Comparison of ENCODE assay signal across 12 cellular contexts in genomic region chr2:6370753-6371152, GRCh38.
"Had no signal": no experiment of that assay in that cellular context is flagged by ENCODE, and none has a peak within 500 bp of the region (broad histone marks: within the 10 kb centered on the region; RNA-seq: fewer than 3 reads in every experiment).

No MANE protein-coding gene starts in this region.

- ATAC-seq: activated T-cell treated with anti-CD3 and anti-CD28 coated beads, Interleukin-2, amount 50 U/mL, for 4 hours; left lobe of liver; natural killer cell treated with Interleukin-12 subunit alpha and Interleukin-12 subunit beta and Interleukin-15 and Interleukin-18, amount 100 ng/mL, for 72 hours; psoas muscle had no signal

- H3K36me3 Mint-ChIP-seq: natural killer cell treated with Interleukin-12 subunit alpha and Interleukin-12 subunit beta and Interleukin-15 and Interleukin-18, amount 100 ng/mL, for 72 hours had no signal

- H3K27ac Mint-ChIP-seq: activated naive CD8-positive, alpha-beta T cell; natural killer cell treated with Interleukin-12 subunit alpha and Interleukin-12 subunit beta and Interleukin-15 and Interleukin-18, amount 100 ng/mL, for 72 hours had no signal

- DNase-seq: activated CD4-positive, alpha-beta T cell treated with anti-CD3 and anti-CD28 coated beads for 1 hour; activated CD4-positive, alpha-beta T cell treated with anti-CD3 and anti-CD28 coated beads, Interleukin-2, amount 50 U/mL, for 48 hours; activated gamma-delta T cell; activated T-cell treated with anti-CD3 and anti-CD28 coated beads, Interleukin-2, amount 50 U/mL, for 4 hours; central memory CD4-positive, alpha-beta T cell; cortex of kidney; effector CD8-positive, alpha-beta T cell; psoas muscle; stimulated activated CD4-positive, alpha-beta T cell treated with anti-CD3 and anti-CD28 coated beads, Interleukin-15, amount 100 ng/mL, for 24 hours had no signal

- H3K4me3 Mint-ChIP-seq: activated naive CD8-positive, alpha-beta T cell; activated T-cell treated with anti-CD3 and anti-CD28 coated beads, Interleukin-2, amount 50 U/mL, for 4 hours; natural killer cell treated with Interleukin-12 subunit alpha and Interleukin-12 subunit beta and Interleukin-15 and Interleukin-18, amount 100 ng/mL, for 72 hours had no signal

- H3K27ac ChIP-seq: psoas muscle had no signal

- H3K4me3 ChIP-seq: psoas muscle had no signal

- H3K4me1 ChIP-seq: psoas muscle had no signal

- H3K27me3 Mint-ChIP-seq: natural killer cell treated with Interleukin-12 subunit alpha and Interleukin-12 subunit beta and Interleukin-15 and Interleukin-18, amount 100 ng/mL, for 72 hours had no signal

- H3K9me3 ChIP-seq: psoas muscle had no signal
